Comparison of ENCODE assay signal across 7 cellular contexts in genomic region chr19:47778089-47778953, GRCh38.
DNase-seq lines count a peak whose midpoint lies in the region; ATAC-seq, FAIRE-seq and TF ChIP-seq lines count a peak whose summit lies in the region.

TSS of gene SELENOW (plus strand) at chr19:47778703. CDS start at chr19:47778786, 83 bp downstream.

- peak; percentile 49 for ATAC-seq in HG03060 (IDR thresholded peaks at IDR 0.05; ENCODE audit: low read depth, unreplicated experiment)

- TF ChIP-seq CTCF in cardiac fibroblast (IDR thresholded peaks at IDR 0.05; ENCODE audit: low read depth, low read length) = no peak

- peak; percentile 93 for DNase-seq in GM18507 (ENCODE audit: extremely low spot score, insufficient read length, low read depth)
- peak; percentile 79 for DNase-seq in NCI-H2171 (lab: John Stamatoyannopoulos, UW)
- DNase-seq in activated CD4-positive, CD25-positive, alpha-beta regulatory T cell (lab: John Stamatoyannopoulos, UW) = peak; percentile 65 to 75 (median 69)
- DNase-seq in cardiac fibroblast (ENCODE audit: low read depth in 2 of 2) = peak; percentile 72 to 78
- DNase-seq in iris pigment epithelial cell (ENCODE audit: low read depth) = peak; percentile 63
- peak; percentile 60 to 68 for DNase-seq in stimulated activated CD4-positive, alpha-beta T cell treated with anti-CD3 and anti-CD28 coated beads, Interleukin-12 subunit alpha, Interleukin-12 subunit beta, amount 100 ng/mL, for 24 hours (ENCODE audit: low read depth in 2 of 2)

- peak; percentile 86 for FAIRE-seq in GM18507 (lab: Jason Lieb, UNC)

- peak within 1 kb of the TSS; percentile 86 to 87 for H3K4me3 ChIP-seq in cardiac fibroblast (replicated peaks in 1 of 2; ENCODE audit: low read depth in 2 of 2, low read length in 2 of 2)

Comparison
In these comparisons a context has a peak if more than half of its experiments do, and no peak if none do; other contexts are left out.
1. Peak in every context shown above with its lines: DNase-seq, ATAC-seq and H3K4me3 ChIP-seq.